26 cellular contexts compared by ENCODE assay signal in genomic region chr2:70411489-70412081, GRCh38.
"Had no signal": no experiment of that assay in that cellular context is flagged by ENCODE, and none has a peak within 500 bp of the region (broad histone marks: within the 10 kb centered on the region; RNA-seq: fewer than 3 reads in every experiment).

No MANE protein-coding gene starts in this region.

- H3K27ac Mint-ChIP-seq: activated CD4-positive, alpha-beta memory T cell treated with anti-CD3 and anti-CD28 coated beads for 36 hours; activated CD4-positive, alpha-beta T cell treated with anti-CD3 and anti-CD28 coated beads, Interleukin-2, amount 10 ng/mL, durations not matched to agents 24 days and 14 days; activated naive CD8-positive, alpha-beta T cell treated with anti-CD3 and anti-CD28 coated beads, Interleukin-2, amount 50 U/mL, for 24 hours; activated T-cell treated with anti-CD3 and anti-CD28 coated beads, Interleukin-2, amount 50 U/mL, for 24 hours; effector memory CD8-positive, alpha-beta T cell; mesothelial cell of epicardium; neural progenitor cell; T-helper 17 cell had no signal

- H3K4me1 ChIP-seq: heart right ventricle, neural progenitor cell, right atrium auricular region, transverse colon, uterus had no signal

- H3K9me3 Mint-ChIP-seq: activated CD4-positive, alpha-beta memory T cell treated with anti-CD3 and anti-CD28 coated beads for 36 hours; activated CD4-positive, alpha-beta T cell treated with anti-CD3 and anti-CD28 coated beads, Interleukin-2, amount 10 ng/mL, durations not matched to agents 24 days and 14 days; activated naive CD8-positive, alpha-beta T cell treated with anti-CD3 and anti-CD28 coated beads, Interleukin-2, amount 50 U/mL, for 24 hours; activated T-cell treated with anti-CD3 and anti-CD28 coated beads, Interleukin-2, amount 50 U/mL, for 24 hours; effector memory CD8-positive, alpha-beta T cell had no signal

- H3K36me3 ChIP-seq: heart right ventricle, neural progenitor cell, right atrium auricular region, transverse colon, uterus, WERI-Rb-1 had no signal

- H3K27ac ChIP-seq: heart right ventricle, neural progenitor cell, right atrium auricular region, transverse colon, uterus, WERI-Rb-1 had no signal

- H3K4me1 Mint-ChIP-seq: activated CD4-positive, alpha-beta T cell treated with anti-CD3 and anti-CD28 coated beads, Interleukin-2, amount 10 ng/mL, durations not matched to agents 24 days and 14 days; activated naive CD8-positive, alpha-beta T cell treated with anti-CD3 and anti-CD28 coated beads, Interleukin-2, amount 50 U/mL, for 24 hours; neural progenitor cell; T-helper 17 cell had no signal

- H3K27me3 ChIP-seq: right atrium auricular region, transverse colon, uterus had no signal

- H3K36me3 Mint-ChIP-seq: activated CD4-positive, alpha-beta memory T cell treated with anti-CD3 and anti-CD28 coated beads for 36 hours; mesothelial cell of epicardium; naive thymus-derived CD4-positive, alpha-beta T cell; neural progenitor cell had no signal

- H3K27me3 Mint-ChIP-seq: activated CD4-positive, alpha-beta memory T cell treated with anti-CD3 and anti-CD28 coated beads for 36 hours; activated naive CD8-positive, alpha-beta T cell treated with anti-CD3 and anti-CD28 coated beads, Interleukin-2, amount 50 U/mL, for 24 hours; activated T-cell treated with anti-CD3 and anti-CD28 coated beads, Interleukin-2, amount 50 U/mL, for 24 hours had no signal

- H3K4me2 ChIP-seq: neural progenitor cell had no signal

- H3K9me3 ChIP-seq: heart right ventricle, right atrium auricular region, transverse colon, uterus had no signal

- DNase-seq: activated CD4-positive, alpha-beta memory T cell treated with anti-CD3 and anti-CD28 coated beads for 36 hours; activated CD4-positive, alpha-beta T cell treated with anti-CD3 and anti-CD28 coated beads, Interleukin-2, amount 10 ng/mL, durations not matched to agents 24 days and 14 days; activated CD4-positive, CD25-positive, alpha-beta regulatory T cell treated with anti-CD3 and anti-CD28 coated beads, Interleukin-2, amount 50 U/mL, for 72 hours; activated CD8-positive, alpha-beta memory T cell treated with anti-CD3 and anti-CD28 coated beads, Interleukin-2, amount 50 U/mL, for 48 hours; activated gamma-delta T cell; activated naive CD4-positive, alpha-beta T cell treated with anti-CD3 and anti-CD28 coated beads, Interleukin-2, amount 50 U/mL, for 16 hours; activated naive CD8-positive, alpha-beta T cell treated with anti-CD3 and anti-CD28 coated beads, Interleukin-2, amount 50 U/mL, for 24 hours; activated T-cell treated with anti-CD3 and anti-CD28 coated beads, Interleukin-2, amount 50 U/mL, for 24 hours; amygdala; caudate nucleus; cortex of kidney; effector memory CD8-positive, alpha-beta T cell; foreskin fibroblast; heart right ventricle; mammary epithelial cell; naive thymus-derived CD4-positive, alpha-beta T cell; stimulated activated naive CD4-positive, alpha-beta T cell treated with Interleukin-2 at 50 U/mL for 16 hours; T-helper 17 cell; T1000; transverse colon; uterus; WERI-Rb-1 had no signal

- ATAC-seq: activated naive CD8-positive, alpha-beta T cell treated with anti-CD3 and anti-CD28 coated beads, Interleukin-2, amount 50 U/mL, for 24 hours; effector memory CD8-positive, alpha-beta T cell; esophagus mucosa; heart right ventricle; naive thymus-derived CD4-positive, alpha-beta T cell; T-helper 17 cell had no signal

- H2AFZ ChIP-seq: neural progenitor cell had no signal

- H3K4me3 ChIP-seq: heart right ventricle, neural progenitor cell, right atrium auricular region, transverse colon, uterus had no signal

- H3K4me3 Mint-ChIP-seq: activated CD4-positive, alpha-beta memory T cell treated with anti-CD3 and anti-CD28 coated beads for 36 hours; activated CD4-positive, alpha-beta T cell treated with anti-CD3 and anti-CD28 coated beads, Interleukin-2, amount 10 ng/mL, durations not matched to agents 24 days and 14 days; activated naive CD8-positive, alpha-beta T cell treated with anti-CD3 and anti-CD28 coated beads, Interleukin-2, amount 50 U/mL, for 24 hours; activated T-cell treated with anti-CD3 and anti-CD28 coated beads, Interleukin-2, amount 50 U/mL, for 24 hours; effector memory CD8-positive, alpha-beta T cell; mesothelial cell of epicardium; naive thymus-derived CD4-positive, alpha-beta T cell; neural progenitor cell; T-helper 17 cell had no signal

- H3K9ac ChIP-seq: neural progenitor cell had no signal
